Comparison of ENCODE assay signal across 9 cellular contexts in the genomic region with DNA sequence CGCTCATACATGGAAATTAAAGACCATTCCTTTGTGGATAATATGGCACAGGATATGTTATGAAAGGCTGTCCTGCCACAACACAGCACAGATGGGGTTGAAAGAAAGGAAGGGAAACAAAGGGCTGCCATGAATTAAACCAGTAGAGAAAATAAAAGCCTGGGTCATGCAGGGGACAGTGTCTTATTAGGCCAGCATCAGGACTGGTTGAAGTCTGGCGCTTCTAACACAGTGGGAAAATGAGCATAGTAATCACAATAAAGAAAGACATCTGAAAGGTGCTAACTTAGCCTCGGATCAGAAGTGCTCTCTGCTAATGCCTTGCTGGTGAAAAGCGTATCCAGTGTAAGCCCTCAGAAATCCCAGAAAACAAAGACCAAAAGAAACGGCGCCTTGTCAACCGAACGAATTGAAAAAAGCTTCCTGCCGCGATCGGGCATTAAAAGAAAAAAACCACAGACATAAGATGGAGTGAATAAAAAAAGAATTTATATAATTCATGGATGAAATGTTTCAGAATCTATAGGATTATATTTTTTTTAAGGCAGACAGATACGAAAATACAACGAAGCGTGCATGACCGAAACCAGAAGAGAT. TPM values are rescaled to one million over a fixed set of nuclear protein-coding genes. Genes with fewer than 3 reads are reported as not detected.
DNase-seq lines count a peak whose midpoint lies in the region; ATAC-seq and TF ChIP-seq lines count a peak whose summit lies in the region.
"Had no signal": no experiment of that assay in that cellular context is flagged by ENCODE, and none has a peak within 500 bp of the region (broad histone marks: within the 10 kb centered on the region; RNA-seq: fewer than 3 reads in every experiment).

No MANE protein-coding gene starts in this region.

- intact Hi-C loops in Caco-2 (cut with micrococcal nuclease; ENCODE audit: unreplicated experiment) (loop anchor here (1.0 kb wide), 1 partner anchor 68 kb away; no protein-coding TSS in a partner anchor), lower leg skin (cut with DNase I; ENCODE audit: low total_unique reads) (no loop called here)

- CTCF ChIA-PET in Caco-2 (lab: Charles Lee): interaction anchor here (1.1 kb wide), 1 partner anchor 67 kb away, joined by 4 read pairs; no protein-coding TSS in a partner anchor

- TF ChIP-seq CTCF in Caco-2 (IDR thresholded peaks at IDR 0.05; ENCODE audit: insufficient read depth in 1 of 2, low read depth in 1 of 2, low read length in 1 of 2, severe bottlenecking in 1 of 2, unreplicated experiment in 1 of 2): no peak
- TF ChIP-seq CTCF in NB4 (IDR thresholded peaks at IDR 0.05; ENCODE audit: low read depth, low read length): no peak
- no peak for TF ChIP-seq CTCF in nephron (IDR thresholded peaks at IDR 0.05; ENCODE audit: unreplicated experiment in 3 of 3)
- TF ChIP-seq CTCF in lower leg skin (IDR thresholded peaks at IDR 0.05): no peak

- H3K4me3 ChIP-seq in Caco-2 (ENCODE audit: low read depth, low read length): peak overlapping the region; percentile 95
- peak overlapping the region; percentile 86 for H3K4me3 ChIP-seq in NB4 (ENCODE audit: low read depth, low read length)
- H3K4me3 ChIP-seq in lower leg skin (ENCODE audit: low read depth, poor library complexity, severe bottlenecking): no peak overlapping the region

- H3K4me1 Mint-ChIP-seq in Caco-2 (ENCODE audit: low read depth, unreplicated experiment): peaks cover 8% of the 10 kb centered on the region
- no peaks in the 10 kb centered on the region for H3K4me1 Mint-ChIP-seq in activated naive CD8-positive, alpha-beta T cell treated with anti-CD3 and anti-CD28 coated beads, Interleukin-2, amount 10 ng/mL, durations not matched to agents 7 days and 5 days
- H3K4me1 Mint-ChIP-seq in nephron: no peaks in the 10 kb centered on the region

- no peaks in the 10 kb centered on the region for H3K9me3 Mint-ChIP-seq in Caco-2 (ENCODE audit: unreplicated experiment)
- no peaks in the 10 kb centered on the region for H3K9me3 Mint-ChIP-seq in activated naive CD8-positive, alpha-beta T cell treated with anti-CD3 and anti-CD28 coated beads, Interleukin-2, amount 10 ng/mL, durations not matched to agents 7 days and 5 days
- H3K9me3 Mint-ChIP-seq in nephron: peaks cover 9% of the 10 kb centered on the region

- DNase-seq in Caco-2 (peak in 1 of 2 experiments; percentile 12), NB4 (ENCODE audit: low read depth) (no peak), cerebellum (ENCODE audit: low spot score) (no peak), lower leg skin (ENCODE audit: low spot score in 2 of 2) (no peak)
- no peak for DNase-seq in activated naive CD8-positive, alpha-beta T cell treated with anti-CD3 and anti-CD28 coated beads, Interleukin-2, amount 10 ng/mL, durations not matched to agents 7 days and 5 days
- DNase-seq: Right ventricle myocardium superior had no signal

- H3K27me3 ChIP-seq in Caco-2 (replicated peaks; ENCODE audit: control insufficient read depth, insufficient read depth, low read length): no peaks in the 10 kb centered on the region

- H3K4me3 Mint-ChIP-seq in Caco-2 (ENCODE audit: unreplicated experiment) (peak overlapping the region; percentile 88), nephron (peak overlapping the region in 2 of 3 experiments; percentile 75 to 77)
- peak overlapping the region; percentile 70 for H3K4me3 Mint-ChIP-seq in activated naive CD8-positive, alpha-beta T cell treated with anti-CD3 and anti-CD28 coated beads, Interleukin-2, amount 10 ng/mL, durations not matched to agents 7 days and 5 days

- TF ChIP-seq POLR2A in NB4 (IDR thresholded peaks at IDR 0.05; ENCODE audit: extremely low read depth, insufficient read length): no peak
- no peak for TF ChIP-seq POLR2A in lower leg skin (IDR thresholded peaks at IDR 0.05)

- peaks cover 2% of the 10 kb centered on the region; the same call in 1 of the 2 replicates for H3K36me3 ChIP-seq in Caco-2 (ENCODE audit: control insufficient read depth, insufficient read depth, low read length)

- peaks cover 29% of the 10 kb centered on the region for H3K4me1 ChIP-seq in Caco-2

- H3K27me3 Mint-ChIP-seq in Caco-2 (ENCODE audit: insufficient read depth, unreplicated experiment): no peaks in the 10 kb centered on the region
- no peaks in the 10 kb centered on the region for H3K27me3 Mint-ChIP-seq in activated naive CD8-positive, alpha-beta T cell treated with anti-CD3 and anti-CD28 coated beads, Interleukin-2, amount 10 ng/mL, durations not matched to agents 7 days and 5 days
- no peaks in the 10 kb centered on the region for H3K27me3 Mint-ChIP-seq in nephron (ENCODE audit: low read depth)

- H3K9me3 ChIP-seq in Caco-2: no peaks in the 10 kb centered on the region

- no peak for ATAC-seq in activated naive CD8-positive, alpha-beta T cell treated with anti-CD3 and anti-CD28 coated beads, Interleukin-2, amount 10 ng/mL, durations not matched to agents 7 days and 5 days (ENCODE audit: low read depth)
- ATAC-seq in HG02973 (IDR thresholded peaks at IDR 0.05; ENCODE audit: unreplicated experiment) (no peak), HG03457 (IDR thresholded peaks at IDR 0.05; ENCODE audit: unreplicated experiment) (no peak)

- POLR2A ChIA-PET in Caco-2 (lab: Charles Lee): no interaction called here
- POLR2A ChIA-PET in activated naive CD8-positive, alpha-beta T cell treated with anti-CD3 and anti-CD28 coated beads, Interleukin-2, amount 10 ng/mL, durations not matched to agents 7 days and 5 days (lab: Charles Lee): no interaction called here

- 84 to 89% methylated on average over 15 of the region's 15 CpGs for WGBS in lower leg skin, 2 donors

- peak overlapping the region; percentile 99 for H3K27ac Mint-ChIP-seq in Caco-2 (ENCODE audit: unreplicated experiment)
- peak overlapping the region; percentile 19 for H3K27ac Mint-ChIP-seq in activated naive CD8-positive, alpha-beta T cell treated with anti-CD3 and anti-CD28 coated beads, Interleukin-2, amount 10 ng/mL, durations not matched to agents 7 days and 5 days
- H3K27ac Mint-ChIP-seq in nephron: peak overlapping the region; percentile 12 to 49 (median 16)

- BruUV-seq in Caco-2 (replicated peaks; lab: Mats Ljungman, UMichigan): TSS peak; percentile 68

- peaks cover 39% of the 10 kb centered on the region for H3K36me3 Mint-ChIP-seq in Caco-2 (ENCODE audit: insufficient read depth, unreplicated experiment)
- H3K36me3 Mint-ChIP-seq in activated naive CD8-positive, alpha-beta T cell treated with anti-CD3 and anti-CD28 coated beads, Interleukin-2, amount 10 ng/mL, durations not matched to agents 7 days and 5 days: no peaks in the 10 kb centered on the region
- no peaks in the 10 kb centered on the region for H3K36me3 Mint-ChIP-seq in nephron (ENCODE audit: low read depth)

RNA-seq across cellular contexts. Expression of a gene that starts 0.6 kb away (rescaled TPM):
- 15.2 and 17.3 TPM in 2 replicates for total RNA-seq in Caco-2 (2022)
- 1 to 10 TPM; 2.9 to 3.0 TPM for total RNA-seq in activated naive CD8-positive, alpha-beta T cell treated with anti-CD3 and anti-CD28 coated beads, Interleukin-2, amount 10 ng/mL, durations not matched to agents 7 days and 5 days
- total RNA-seq in cerebellum: 30.7 TPM
- total RNA-seq in lower leg skin: under 1 TPM in 2 of 4 donors, not detected in 2; 0.15 to 0.81 TPM

Comparison
In these comparisons a context has a peak if more than half of its experiments do, and no peak if none do; other contexts are left out.
1. H3K27ac Mint-ChIP-seq: peak in every context shown above with its lines; median percentile 99 in Caco-2; 19 in activated naive CD8-positive, alpha-beta T cell treated with anti-CD3 and anti-CD28 coated beads, Interleukin-2, amount 10 ng/mL, durations not matched to agents 7 days and 5 days; 16 in nephron.